8 cellular contexts compared by ENCODE assay signal in the genomic region with DNA sequence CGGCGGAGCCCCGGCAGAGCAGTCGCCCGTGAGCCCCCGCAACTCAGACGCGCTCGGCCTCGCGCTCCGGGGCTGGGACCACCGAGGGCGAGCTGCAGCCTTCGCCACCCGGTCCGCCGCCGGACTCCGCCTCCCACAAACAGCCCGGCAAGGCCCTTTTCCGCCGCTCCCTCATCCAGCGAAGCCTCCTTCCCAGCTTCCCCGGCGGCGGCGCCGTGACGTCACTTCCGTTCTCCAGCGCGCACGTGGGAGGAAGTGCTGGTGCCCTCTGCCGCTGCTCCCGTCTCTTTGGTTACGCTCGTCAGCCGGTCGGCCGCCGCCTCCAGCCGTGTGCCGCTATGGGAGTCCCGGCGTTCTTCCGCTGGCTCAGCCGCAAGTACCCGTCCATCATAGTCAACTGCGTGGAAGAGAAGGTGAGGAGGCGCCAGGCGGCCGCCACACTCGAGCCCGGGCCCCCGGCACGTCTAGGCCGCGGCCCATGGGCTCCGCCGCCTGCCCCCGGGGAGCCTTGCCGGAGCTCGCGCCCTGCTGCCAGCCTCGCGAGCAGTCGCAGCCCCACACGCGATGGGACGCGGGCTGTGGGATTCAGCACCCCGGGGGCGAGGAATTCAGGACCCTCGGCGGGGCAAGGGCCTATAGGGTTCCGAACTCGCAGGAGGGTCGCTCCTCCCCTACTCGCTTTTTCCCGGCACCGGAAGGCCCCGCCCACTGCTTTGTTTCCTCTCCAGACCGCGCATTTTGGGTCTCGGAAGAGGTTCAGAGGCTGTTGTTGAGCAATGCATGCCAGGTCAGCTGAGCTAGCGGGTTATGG. TPM values are rescaled to one million over a fixed set of nuclear protein-coding genes. Genes with fewer than 3 reads are reported as not detected.
DNase-seq lines count a peak whose midpoint lies in the region; ATAC-seq and TF ChIP-seq lines count a peak whose summit lies in the region.

A gene with protein sequence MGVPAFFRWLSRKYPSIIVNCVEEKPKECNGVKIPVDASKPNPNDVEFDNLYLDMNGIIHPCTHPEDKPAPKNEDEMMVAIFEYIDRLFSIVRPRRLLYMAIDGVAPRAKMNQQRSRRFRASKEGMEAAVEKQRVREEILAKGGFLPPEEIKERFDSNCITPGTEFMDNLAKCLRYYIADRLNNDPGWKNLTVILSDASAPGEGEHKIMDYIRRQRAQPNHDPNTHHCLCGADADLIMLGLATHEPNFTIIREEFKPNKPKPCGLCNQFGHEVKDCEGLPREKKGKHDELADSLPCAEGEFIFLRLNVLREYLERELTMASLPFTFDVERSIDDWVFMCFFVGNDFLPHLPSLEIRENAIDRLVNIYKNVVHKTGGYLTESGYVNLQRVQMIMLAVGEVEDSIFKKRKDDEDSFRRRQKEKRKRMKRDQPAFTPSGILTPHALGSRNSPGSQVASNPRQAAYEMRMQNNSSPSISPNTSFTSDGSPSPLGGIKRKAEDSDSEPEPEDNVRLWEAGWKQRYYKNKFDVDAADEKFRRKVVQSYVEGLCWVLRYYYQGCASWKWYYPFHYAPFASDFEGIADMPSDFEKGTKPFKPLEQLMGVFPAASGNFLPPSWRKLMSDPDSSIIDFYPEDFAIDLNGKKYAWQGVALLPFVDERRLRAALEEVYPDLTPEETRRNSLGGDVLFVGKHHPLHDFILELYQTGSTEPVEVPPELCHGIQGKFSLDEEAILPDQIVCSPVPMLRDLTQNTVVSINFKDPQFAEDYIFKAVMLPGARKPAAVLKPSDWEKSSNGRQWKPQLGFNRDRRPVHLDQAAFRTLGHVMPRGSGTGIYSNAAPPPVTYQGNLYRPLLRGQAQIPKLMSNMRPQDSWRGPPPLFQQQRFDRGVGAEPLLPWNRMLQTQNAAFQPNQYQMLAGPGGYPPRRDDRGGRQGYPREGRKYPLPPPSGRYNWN (plus strand): TSS at position 271 of the 811 bp plus-strand sequence. CDS start 68 bp downstream, at position 339.

- H3K4me3 ChIP-seq in GM23338 (peak within 1 kb of the TSS; percentile 90), fibroblast of lung (replicated peaks in 1 of 4; ENCODE audit: control extremely low read depth in 1 of 4, insufficient read depth in 1 of 4, low read depth in 3 of 4, low read length in 4 of 4) (peak within 1 kb of the TSS; percentile 55 to 99 (median 78))

- H3K36me3 ChIP-seq in GM23338 (ENCODE audit: insufficient read depth): no peaks in the 10 kb centered on the region
- no peaks in the 10 kb centered on the region for H3K36me3 ChIP-seq in fibroblast of lung (ENCODE audit: control insufficient read depth, insufficient read depth, low read length)

- peaks cover 12% of the 10 kb centered on the region for H3K27me3 Mint-ChIP-seq in GM23338 (ENCODE audit: insufficient read depth, low read depth, poor library complexity)
- peaks cover 0 to 2% (median 0%) of the 10 kb centered on the region in 5 donors for H3K27me3 Mint-ChIP-seq in naive thymus-derived CD8-positive, alpha-beta T cell

- H3K27ac ChIP-seq in GM23338 (ENCODE audit: low read depth): peak within 1 kb of the TSS; percentile 96
- H3K27ac ChIP-seq in fibroblast of lung (ENCODE audit: insufficient read depth, low read length): peak within 1 kb of the TSS; percentile 99

- peak within 1 kb of the TSS; percentile 99 for H3K9ac ChIP-seq in fibroblast of lung (ENCODE audit: insufficient read depth, low read length)

- H3K27me3 ChIP-seq in GM23338 (ENCODE audit: insufficient read depth) (no peaks in the 10 kb centered on the region), fibroblast of lung (ENCODE audit: control insufficient read depth, insufficient read depth, low read length) (no peaks in the 10 kb centered on the region)

- ATAC-seq in GM23338: peak; percentile 91
- ATAC-seq in naive thymus-derived CD8-positive, alpha-beta T cell: peak; percentile 84 to 86

- POLR2A ChIA-PET in naive thymus-derived CD8-positive, alpha-beta T cell (lab: Charles Lee): interaction anchor here (0.5 to 2.6 kb wide), 9 partner anchors 9 to 1238 kb away, joined by 3 to 8 read pairs (median 4); a partner anchor contains a TSS

- no peaks in the 10 kb centered on the region; the same call in 2 of the 3 replicates for H3K9me3 Mint-ChIP-seq in GM23338
- peaks cover 0 to 2% (median 0%) of the 10 kb centered on the region in 9 donors for H3K9me3 Mint-ChIP-seq in naive thymus-derived CD8-positive, alpha-beta T cell

- TF ChIP-seq CTCF in GM23338 (conservative IDR thresholded peaks at IDR 0.05; ENCODE audit: low read depth in 2 of 2) (peak in 1 of 2 experiments; percentile 23; a peak in 1 of 4 replicates), fibroblast of lung (conservative IDR thresholded peaks at IDR 0.05 in 1 of 2, IDR thresholded peaks at IDR 0.05 in 1 of 2; ENCODE audit: low read depth in 1 of 2, low read length in 2 of 2) (no peak)

- H3K36me3 Mint-ChIP-seq in GM23338 (ENCODE audit: low read depth): peaks cover 21% of the 10 kb centered on the region
- peaks cover 2 to 9% (median 9%) of the 10 kb centered on the region in 3 donors for H3K36me3 Mint-ChIP-seq in naive thymus-derived CD8-positive, alpha-beta T cell

- H3F3A ChIP-seq in GM23338 (replicated peaks; ENCODE audit: low read depth): no peaks in the 10 kb centered on the region

- H2AFZ ChIP-seq in GM23338: peak within 1 kb of the TSS; percentile 86; the same call in 1 of the 2 replicates
- peak within 1 kb of the TSS; percentile 77 for H2AFZ ChIP-seq in fibroblast of lung (ENCODE audit: low read length)

- H4K20me1 ChIP-seq in GM23338 (replicated peaks; ENCODE audit: insufficient read depth) (peaks cover 15% of the 10 kb centered on the region), fibroblast of lung (ENCODE audit: control insufficient read depth, extremely low read depth, insufficient read depth, low read length) (no peaks in the 10 kb centered on the region)

- peak within 1 kb of the TSS; percentile 97 for H3K4me3 Mint-ChIP-seq in GM23338
- H3K4me3 Mint-ChIP-seq in naive thymus-derived CD8-positive, alpha-beta T cell: peak within 1 kb of the TSS; percentile 95 to 99 (median 96)

- H3K9me3 ChIP-seq in fibroblast of lung (ENCODE audit: control insufficient read depth, insufficient read depth, low read depth, low read length): no peaks in the 10 kb centered on the region

- H3K79me2 ChIP-seq in GM23338 (replicated peaks; ENCODE audit: insufficient read depth): peaks cover 47% of the 10 kb centered on the region
- H3K79me2 ChIP-seq in fibroblast of lung (ENCODE audit: control insufficient read depth, insufficient read depth, low read length): peaks cover 27% of the 10 kb centered on the region

- H3K4me1 Mint-ChIP-seq in GM23338: peaks cover 17% of the 10 kb centered on the region; the same call in 2 of the 3 replicates
- H3K4me1 Mint-ChIP-seq in naive thymus-derived CD8-positive, alpha-beta T cell: peaks cover 21 to 42% (median 28%) of the 10 kb centered on the region in 4 donors

- H3K4me1 ChIP-seq in GM23338 (ENCODE audit: insufficient read depth) (peaks cover 12% of the 10 kb centered on the region), fibroblast of lung (ENCODE audit: control insufficient read depth, extremely low read depth, insufficient read depth, low read length) (no peaks in the 10 kb centered on the region)

- peak; percentile 97 for DNase-seq in Daoy (ENCODE audit: low read depth)
- peak; percentile 98 for DNase-seq in GM23338 (ENCODE audit: low spot score)
- DNase-seq in LHCN-M2 (ENCODE audit: low read depth): peak; percentile 94
- peak; percentile 96 for DNase-seq in RPMI7951 (ENCODE audit: low read depth)
- DNase-seq in activated T-helper 1 cell treated with anti-CD3 and anti-CD28 coated beads, Interleukin-2, amount 50 U/mL, for 16 hours (ENCODE audit: low read depth in 1 of 2, low spot score in 1 of 2): peak; percentile 90 to 92
- peak; percentile 94 to 95 for DNase-seq in fibroblast of lung (ENCODE audit: low read depth in 2 of 2)
- peak; percentile 90 to 96 (median 93) for DNase-seq in naive thymus-derived CD8-positive, alpha-beta T cell
- DNase-seq in stimulated activated naive CD4-positive, alpha-beta T cell (lab: John Stamatoyannopoulos, UW): peak; percentile 85 to 93 (median 91)

- no peaks in the 10 kb centered on the region for H3K9me2 ChIP-seq in GM23338 (ENCODE audit: insufficient read depth)

- H3K4me2 ChIP-seq in GM23338: peak within 1 kb of the TSS; percentile 74
- peak within 1 kb of the TSS; percentile 88 for H3K4me2 ChIP-seq in fibroblast of lung (ENCODE audit: extremely low read depth, insufficient read depth, low read length)

- peak within 1 kb of the TSS; percentile 100 for H3K27ac Mint-ChIP-seq in GM23338
- H3K27ac Mint-ChIP-seq in naive thymus-derived CD8-positive, alpha-beta T cell: peak within 1 kb of the TSS; percentile 97 to 99 (median 99)

TF ChIP-seq in GM23338, 12 proteins besides CTCF, POLR2A, EP300 and RAD21 (continues in another document):
- TF ChIP-seq EZH2phosphoT487 (IDR thresholded peaks at IDR 0.05; ENCODE audit: unreplicated experiment) (no peak), ZNF331 (CRISPR knock-in tag; IDR thresholded peaks at IDR 0.05; ENCODE audit: low read depth) (no peak), EZH2 (IDR thresholded peaks at IDR 0.05; ENCODE audit: low read depth, unreplicated experiment) (no peak)

RNA-seq across cellular contexts. Expression of the gene that starts here (rescaled TPM):
- 91.5 and 97.2 TPM in 2 replicates for total RNA-seq in Daoy (2014; rRNA removed; shearing (Covaris generic))
- 150 and 159 TPM in 2 replicates for total RNA-seq in GM23338 (2014; rRNA removed; shearing (Covaris generic))
- polyA plus RNA-seq in GM23338 (2016; fragmentation: Nextera tagmentation; extraction: Ambion mirVana) (107 and 113 TPM in 2 replicates), fibroblast of lung (99.6 and 103 TPM in 2 replicates)
- total RNA-seq in LHCN-M2 (2014; rRNA removed) (99.6 and 125 TPM in 2 replicates), fibroblast of lung (91.7 and 99.3 TPM in 2 replicates)
- 39.6 TPM for polyA plus RNA-seq in LHCN-M2 (2012)
- 128 and 151 TPM in 2 replicates for total RNA-seq in RPMI7951 (2014; rRNA removed; shearing (Covaris generic))
- polyA plus RNA-seq in fibroblast of lung (2012): 61.7 and 65.6 TPM in 2 replicates
- 22.2 and 29.2 TPM in 2 replicates for polyA minus RNA-seq in fibroblast of lung (ENCODE audit: low replicate concordance)
- 10 to 100 TPM; 62.1 to 65.4 TPM for total RNA-seq in naive thymus-derived CD8-positive, alpha-beta T cell
- 10 to 100 TPM; 71.1 to 77.3 (median 72.5) TPM for polyA plus RNA-seq in naive thymus-derived CD8-positive, alpha-beta T cell

Comparison
In these comparisons a context has a peak if more than half of its experiments do, and no peak if none do; other contexts are left out.
1. Peak in every context shown above with its lines: DNase-seq, ATAC-seq, H3K4me3 ChIP-seq and H3K27ac ChIP-seq.